Comparison of ENCODE assay signal across 16 cellular contexts in the genomic region with DNA sequence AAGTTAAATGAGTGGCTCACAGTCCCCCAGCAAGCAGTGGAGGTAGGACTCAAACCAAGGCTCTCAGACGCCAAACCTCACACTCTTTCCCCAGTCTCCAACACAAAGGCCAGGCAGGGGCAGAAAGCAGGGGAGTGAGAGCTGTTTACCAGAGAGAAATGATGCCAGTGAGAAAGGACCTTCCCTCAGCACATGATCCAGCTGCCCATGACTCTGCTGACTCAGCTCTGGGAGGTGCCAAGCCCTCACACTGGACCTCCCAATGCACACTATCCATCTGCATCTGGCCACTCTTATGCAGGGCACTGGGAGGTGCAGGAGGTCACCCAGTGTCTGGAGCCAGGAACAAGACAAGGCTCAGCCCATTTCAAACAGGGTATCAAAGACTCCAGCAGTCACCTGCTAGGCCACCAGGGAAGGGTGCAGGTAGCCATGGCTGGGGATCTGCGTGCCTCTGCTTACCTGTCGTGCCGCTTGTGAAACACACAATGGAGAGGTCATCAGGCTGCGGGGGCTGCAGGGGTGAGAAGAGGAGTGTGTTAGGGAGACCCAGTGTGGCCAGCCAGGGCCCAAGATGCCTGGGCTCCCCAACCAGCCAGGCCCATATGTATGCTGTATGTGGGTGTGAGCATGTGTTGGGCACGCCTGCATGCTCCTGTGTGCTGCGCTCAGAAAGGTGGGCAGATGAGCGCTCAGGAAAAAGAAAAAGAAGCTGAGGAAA. TPM values are rescaled to one million over a fixed set of nuclear protein-coding genes. Genes with fewer than 3 reads are reported as not detected.
DNase-seq lines count a peak whose midpoint lies in the region; ATAC-seq, FAIRE-seq and TF ChIP-seq lines count a peak whose summit lies in the region.
"Had no signal": no experiment of that assay in that cellular context is flagged by ENCODE, and none has a peak within 500 bp of the region (broad histone marks: within the 10 kb centered on the region; RNA-seq: fewer than 3 reads in every experiment).

No MANE protein-coding gene starts in this region.

- intact Hi-C loops in K562 (cut with micrococcal nuclease) (no loop called here), posterior vena cava (cut with DNase I) (loop anchor here in 1 of 2 donors (5.0 kb wide), 1 partner anchor 1912 kb away; no protein-coding TSS in a partner anchor), esophagus squamous epithelium (cut with DNase I) (no loop called here), left cardiac atrium (cut with DNase I) (no loop called here)

- 75% methylated on average over 7 of the region's 8 CpGs for WGBS in A549 (ENCODE audit: missing lambda C conversion rate)
- WGBS in K562 (ENCODE audit: insufficient coverage, low coverage, missing lambda C conversion rate) = 30% methylated on average over 8 of the region's 8 CpGs
- 93 to 97% methylated on average over 4 to 7 of the region's 8 CpGs for WGBS in esophagus squamous epithelium, 2 donors

- FAIRE-seq in A549 (lab: Jason Lieb, UNC) (no peak), K562 (lab: Jason Lieb, UNC) (no peak)

- POLR2A ChIA-PET in A549 (lab: Yijun Ruan, JAX) = no interaction called here
- POLR2A ChIA-PET in K562 (lab: Yijun Ruan, JAX) = no interaction called here

- peaks cover 3% of the 10 kb centered on the region for H3K27me3 Mint-ChIP-seq in glutamatergic neuron (ENCODE audit: unreplicated experiment)

- TF ChIP-seq POLR2A in A549 (IDR thresholded peaks at IDR 0.05; ENCODE audit: low read length) (no peak), K562 (conservative IDR thresholded peaks at IDR 0.05) (no peak), esophagus squamous epithelium (IDR thresholded peaks at IDR 0.05) (no peak)

- H3K36me3 ChIP-seq in K562 (ENCODE audit: control insufficient read depth, insufficient read depth, low read length) = no peaks in the 10 kb centered on the region
- H3K36me3 ChIP-seq in esophagus squamous epithelium = no peaks in the 10 kb centered on the region

- H3K4me1 ChIP-seq in A549 (no peaks in the 10 kb centered on the region), K562 (replicated peaks in 1 of 2; ENCODE audit: control insufficient read depth in 2 of 2, insufficient read depth in 2 of 2, low read length in 2 of 2) (no peaks in the 10 kb centered on the region; a peak in 2 of 5 replicates), esophagus squamous epithelium (peaks cover 0 to 35% (median 0%) of the 10 kb centered on the region in 3 donors)

- H3K4me2 ChIP-seq in A549 (no peak overlapping the region), K562 (ENCODE audit: insufficient read depth, low read length) (no peak overlapping the region)
- H3K4me2 ChIP-seq: PC-9 had no signal

- CTCF ChIA-PET in A549 (lab: Yijun Ruan, JAX) (no interaction called here), K562 (lab: Yijun Ruan, JAX; ENCODE audit: low intra/inter-chr PET ratio) (no interaction called here)

- H2AFZ ChIP-seq in K562 (ENCODE audit: low read depth, low read length) = no peak overlapping the region
- H2AFZ ChIP-seq: PC-9 had no signal

- no peak overlapping the region for H3K27ac ChIP-seq in A549
- no peak overlapping the region for H3K27ac ChIP-seq in K562 (ENCODE audit: extremely low read depth, low read depth, low read length)
- peak overlapping the region; percentile 42 for H3K27ac ChIP-seq in layer of hippocampus (ENCODE audit: low read depth, low read length)
- no peak overlapping the region for H3K27ac ChIP-seq in esophagus squamous epithelium
- H3K27ac ChIP-seq: PC-9 had no signal

- peaks cover 6% of the 10 kb centered on the region for H3K9me3 Mint-ChIP-seq in glutamatergic neuron (ENCODE audit: unreplicated experiment)

- H3K4me3 Mint-ChIP-seq in glutamatergic neuron (ENCODE audit: unreplicated experiment) = no peak overlapping the region

- in situ Hi-C loops in K562 (cut with MboI) = no loop called here

- no TSS peak for BruUV-seq in K562 (replicated peaks; lab: Mats Ljungman, UMichigan)

- TF ChIP-seq CTCF in A549 (IDR thresholded peaks at IDR 0.05) (no peak), K562 (IDR thresholded peaks at IDR 0.05 in 2 of 3, conservative IDR thresholded peaks at IDR 0.05 in 1 of 3; ENCODE audit: insufficient read depth in 2 of 3, low read depth in 1 of 3, low read length in 3 of 3) (no peak), glutamatergic neuron (IDR thresholded peaks at IDR 0.05; ENCODE audit: partially characterized antibody, unreplicated experiment) (no peak), esophagus squamous epithelium (IDR thresholded peaks at IDR 0.05) (no peak)

- no peak for TF ChIP-seq RAD21 in A549 (conservative IDR thresholded peaks at IDR 0.05 in 1 of 2, IDR thresholded peaks at IDR 0.05 in 1 of 2)
- no peak for TF ChIP-seq RAD21 in K562 (CRISPR knock-in tag; conservative IDR thresholded peaks at IDR 0.05 in 1 of 2, IDR thresholded peaks at IDR 0.05 in 1 of 2)

- H3K27me3 ChIP-seq in K562 (ENCODE audit: control insufficient read depth in 2 of 2, insufficient read depth in 2 of 2, low read length in 2 of 2) (peaks cover 0 to 9% of the 10 kb centered on the region in 2 experiments; a peak in 1 of 5 replicates), layer of hippocampus (ENCODE audit: control insufficient read depth, insufficient read depth, low read length) (no peaks in the 10 kb centered on the region), esophagus squamous epithelium (no peaks in the 10 kb centered on the region)

- H3K4me3 ChIP-seq in A549 (no peak overlapping the region), K562 (no peak overlapping the region), esophagus squamous epithelium (no peak overlapping the region)
- H3K4me3 ChIP-seq: PC-9 had no signal

- no peaks in the 10 kb centered on the region for H4K20me1 ChIP-seq in K562 (replicated peaks; ENCODE audit: control insufficient read depth, insufficient read depth, low read length)

- peaks cover 5% of the 10 kb centered on the region for H3K36me3 Mint-ChIP-seq in glutamatergic neuron (ENCODE audit: unreplicated experiment)

- no peaks in the 10 kb centered on the region for H3K9me1 ChIP-seq in K562 (ENCODE audit: control insufficient read depth, insufficient read depth, low read length)

- no peak overlapping the region for H3K9ac ChIP-seq in K562 (ENCODE audit: insufficient read depth in 1 of 2, low read depth in 2 of 2, low read length in 2 of 2)

- TF ChIP-seq EP300 in A549 (IDR thresholded peaks at IDR 0.05) (no peak), K562 (IDR thresholded peaks at IDR 0.05; ENCODE audit: low read length) (no peak)

- H3K4me1 Mint-ChIP-seq in glutamatergic neuron (ENCODE audit: low read depth, unreplicated experiment) = no peaks in the 10 kb centered on the region

- DNase-seq in A549 (ENCODE audit: low read depth in 1 of 2, low spot score in 1 of 2) (no peak), K562 (ENCODE audit: extremely low read depth in 1 of 4, low spot score in 3 of 4) (no peak), posterior vena cava (ENCODE audit: low spot score) (peak; percentile 59), glutamatergic neuron (no peak), esophagus squamous epithelium (lab: John Stamatoyannopoulos, UW) (no peak), left cardiac atrium (no peak)
- DNase-seq: DMS53, H7, NCI-H146, NCI-H345, NCI-H69, PC-9 had no signal

- no peak overlapping the region for H3K27ac Mint-ChIP-seq in glutamatergic neuron (ENCODE audit: unreplicated experiment)

- ATAC-seq in A549 (no peak), K562 (no peak), left cardiac atrium (no peak), HG02938 (IDR thresholded peaks at IDR 0.05; ENCODE audit: unreplicated experiment) (no peak)

- H3K9me3 ChIP-seq in A549 (no peaks in the 10 kb centered on the region), K562 (replicated peaks; ENCODE audit: control insufficient read depth, insufficient read depth, low read depth, low read length) (no peaks in the 10 kb centered on the region), esophagus squamous epithelium (no peaks in the 10 kb centered on the region)

- no peaks in the 10 kb centered on the region for H3K79me2 ChIP-seq in K562 (ENCODE audit: control insufficient read depth, insufficient read depth, low read length)

RNA-seq across cellular contexts. Expression of a gene that starts 26.4 kb away (rescaled TPM):
- polyA plus RNA-seq in A549 (2011; rRNA removed) (0.05 and 0.09 TPM in 2 replicates), A549 (2017; fragmentation: RNase III; extraction: RNeasy Plus Mini Kit Qiagen cat#74134 plus additional on column Dnase treatment) (0.05 to 0.07 TPM (median 0.06 TPM) in 3 replicates), K562 (2011; rRNA removed) (1.0 and 1.2 TPM in 2 replicates), K562 (2014; fragmentation: Illumina TruSeq; extraction: Trizol) (0.82 and 1.00 TPM in 2 replicates), K562 (2014; fragmentation: Nextera tagmentation; extraction: Ambion mirVana) (under 1 TPM; 0.62 to 0.75 TPM), K562 (2014; rRNA removed) (0.62 and 0.69 TPM in 2 replicates)
- 0.04 and 0.06 TPM in 2 replicates for polyA plus RNA-seq in A549 (2012; cell fraction: cytosol; rRNA removed)
- 0.08 and 0.43 TPM in 2 replicates for polyA plus RNA-seq in A549 (2012; cell fraction: nucleus; rRNA removed)
- polyA minus RNA-seq in A549 (2011; rRNA and poly(A)+ RNA removed) = 0.73 and 0.91 TPM in 2 replicates
- 3.9 and 10.0 TPM in 2 replicates for total RNA-seq in K562 (2011; cell fraction: chromatin; rRNA removed; ENCODE audit: low replicate concordance)
- 3.8 and 4.5 TPM in 2 replicates for total RNA-seq in K562 (2011; cell fraction: nucleolus; rRNA removed)
- total RNA-seq in K562 (2011; cell fraction: nucleoplasm; rRNA removed) = 5.1 and 6.0 TPM in 2 replicates
- total RNA-seq in K562 (2014; rRNA removed) (0.50 and 0.73 TPM in 2 replicates), K562 (2014; rRNA removed; fragmentation: Illumina TruSeq; extraction: Trizol) (0.62 and 1.0 TPM in 2 replicates), K562 (2015; rRNA removed; fragmentation: Illumina TruSeq; extraction: Trizol) (0.60 and 0.69 TPM in 2 replicates), K562 (2021) (1.5 and 1.6 TPM in 2 replicates), posterior vena cava (under 1 TPM; 0.32 to 0.62 TPM), glutamatergic neuron (ENCODE audit: unreplicated experiment) (8.1 TPM), esophagus squamous epithelium (1 to 10 TPM in 3 of 4 donors, under 1 TPM in 1; 0.04 to 3.2 (median 1.1) TPM), left cardiac atrium (1 to 10 TPM; 1.6 to 4.4 TPM)
- polyA plus RNA-seq in K562 (2011; cell fraction: cytosol; rRNA removed) = 0.47 and 0.69 TPM in 2 replicates
- polyA plus RNA-seq in K562 (2011; cell fraction: nucleus; rRNA removed) = 4.9 and 7.1 TPM in 2 replicates
- 0.65 and 1.1 TPM in 2 replicates for polyA plus RNA-seq in K562 (2012)
- polyA minus RNA-seq in K562 (2011; rRNA and poly(A)+ RNA removed) = 0.45 and 0.95 TPM in 2 replicates
- 0.95 TPM in 1 of 2 replicates, not detected in the other for polyA minus RNA-seq in K562 (2011; cell fraction: cytosol; rRNA and poly(A)+ RNA removed)
- polyA minus RNA-seq in K562 (2011; cell fraction: nucleus; rRNA and poly(A)+ RNA removed) = 1.9 and 2.3 TPM in 2 replicates
- total RNA-seq: A673, PC-9 had no signal

RNA-seq across cellular contexts. Expression of a gene that starts 39.6 kb away (rescaled TPM):
- polyA plus RNA-seq in A549 (2011; rRNA removed) (not detected in 2 replicates), A549 (2017; fragmentation: RNase III; extraction: RNeasy Plus Mini Kit Qiagen cat#74134 plus additional on column Dnase treatment) (not detected in 3 replicates), K562 (2011; rRNA removed) (not detected in 2 replicates), K562 (2014; fragmentation: Illumina TruSeq; extraction: Trizol) (not detected in 2 replicates), K562 (2014; fragmentation: Nextera tagmentation; extraction: Ambion mirVana) (not detected), K562 (2014; rRNA removed) (not detected in 2 replicates)
- polyA plus RNA-seq in A549 (2012; cell fraction: cytosol; rRNA removed) = not detected in 2 replicates
- not detected in 2 replicates for polyA plus RNA-seq in A549 (2012; cell fraction: nucleus; rRNA removed)
- polyA minus RNA-seq in A549 (2011; rRNA and poly(A)+ RNA removed) = not detected in 2 replicates
- total RNA-seq in K562 (2011; cell fraction: chromatin; rRNA removed; ENCODE audit: low replicate concordance) = not detected in 2 replicates
- total RNA-seq in K562 (2011; cell fraction: nucleolus; rRNA removed) = not detected in 2 replicates
- total RNA-seq in K562 (2011; cell fraction: nucleoplasm; rRNA removed) = not detected in 2 replicates
- total RNA-seq in K562 (2014; rRNA removed) (0.18 TPM in 1 of 2 replicates, not detected in the other), K562 (2014; rRNA removed; fragmentation: Illumina TruSeq; extraction: Trizol) (not detected in 2 replicates), K562 (2015; rRNA removed; fragmentation: Illumina TruSeq; extraction: Trizol) (not detected in 2 replicates), K562 (2021) (not detected in 2 replicates), posterior vena cava (1 to 10 TPM in 1 of 2 donors, not detected in 1; 1.4 TPM), glutamatergic neuron (ENCODE audit: unreplicated experiment) (not detected), esophagus squamous epithelium (not detected), left cardiac atrium (not detected)
- polyA plus RNA-seq in K562 (2011; cell fraction: cytosol; rRNA removed) = not detected in 2 replicates
- polyA plus RNA-seq in K562 (2011; cell fraction: nucleus; rRNA removed) = not detected in 2 replicates
- polyA plus RNA-seq in K562 (2012) = not detected in 2 replicates
- polyA minus RNA-seq in K562 (2011; rRNA and poly(A)+ RNA removed) = not detected in 2 replicates
- not detected in 2 replicates for polyA minus RNA-seq in K562 (2011; cell fraction: cytosol; rRNA and poly(A)+ RNA removed)
- not detected in 2 replicates for polyA minus RNA-seq in K562 (2011; cell fraction: nucleus; rRNA and poly(A)+ RNA removed)
- total RNA-seq: A673, H7, HT1080, PC-9 had no signal
